ENCODE assay signal across 8 cellular contexts in genomic region chr16:84186685-84187437, GRCh38. TPM values are rescaled to one million over a fixed set of nuclear protein-coding genes. Genes with fewer than 3 reads are reported as not detected.
A peak's percentile ranks its signal among the peaks of the same experiment; 100 is the strongest.
DNase-seq lines count a peak whose midpoint lies in the region; TF ChIP-seq lines count a peak whose summit lies in the region.

Gene TAF1C (minus strand): TSS chr16:84187057. CDS start chr16:84184988, 2,069 bp downstream.

- POLR2A ChIA-PET in SK-N-SH (lab: Yijun Ruan, JAX) = interaction anchor here (0.5 to 1.4 kb wide), 5 partner anchors 8 to 1439 kb away, joined by 3 to 7 read pairs (median 3); partner anchors contain the start of gene MBTPS1

- peak within 1 kb of the TSS; percentile 92 for H3K4me2 ChIP-seq in SK-N-SH

- H3K36me3 ChIP-seq in GM06990 (ENCODE audit: control insufficient read depth, insufficient read depth, low read length) = peaks cover 9% of the 10 kb centered on the region
- H3K36me3 ChIP-seq in SK-N-SH (replicated peaks in 1 of 2; ENCODE audit: control insufficient read depth in 1 of 2, insufficient read depth in 2 of 2, low read length in 1 of 2) = peaks cover 0 to 32% of the 10 kb centered on the region in 2 experiments

- TF ChIP-seq RAD21 in SK-N-SH (IDR thresholded peaks at IDR 0.05; ENCODE audit: low read length) = peak; percentile 67

- TF ChIP-seq EP300 in SK-N-SH (IDR thresholded peaks at IDR 0.05; ENCODE audit: borderline replicate concordance in 1 of 2, low read depth in 1 of 2, low read length in 1 of 2) = no peak; a peak in 1 of 4 replicates

- H3K27me3 ChIP-seq in GM06990 (replicated peaks; ENCODE audit: control insufficient read depth, insufficient read depth, low read length) = no peaks in the 10 kb centered on the region
- no peaks in the 10 kb centered on the region for H3K27me3 ChIP-seq in SK-N-SH (ENCODE audit: insufficient read depth)

- H3K4me3 ChIP-seq in GM06990 (replicated peaks; ENCODE audit: low read depth, low read length) = peak within 1 kb of the TSS; percentile 96
- peak within 1 kb of the TSS; percentile 99 for H3K4me3 ChIP-seq in HFF-Myc (replicated peaks; ENCODE audit: low read depth, low read length)
- H3K4me3 ChIP-seq in SK-N-SH (ENCODE audit: low read depth in 2 of 2, low read length in 1 of 2) = peak within 1 kb of the TSS; percentile 96 to 100

- 7% methylated on average over 22 of the region's 55 CpGs for WGBS in SK-N-SH (ENCODE audit: low lambda C conversion rate)

- H3K27ac ChIP-seq in SK-N-SH (ENCODE audit: low read depth in 2 of 2, low read length in 1 of 2) (peak within 1 kb of the TSS; percentile 51 to 64; a peak in 3 of 4 replicates), temporal lobe (ENCODE audit: low read depth, low read length) (peak within 1 kb of the TSS; percentile 67)

- peaks cover 33% of the 10 kb centered on the region for H3K79me2 ChIP-seq in SK-N-SH (ENCODE audit: insufficient read depth)

- TF ChIP-seq CTCF in GM06990 (IDR thresholded peaks at IDR 0.05; ENCODE audit: insufficient read depth, low read length, poor library complexity, severe bottlenecking) = peak; percentile 98
- TF ChIP-seq CTCF in HFF-Myc (IDR thresholded peaks at IDR 0.05; ENCODE audit: low read depth, low read length, missing control alignments) = peak; percentile 98
- TF ChIP-seq CTCF in SK-N-SH (IDR thresholded peaks at IDR 0.05) = peak; percentile 91

- no peaks in the 10 kb centered on the region for H3K9me2 ChIP-seq in SK-N-SH

- DNase-seq in GM06990 (ENCODE audit: extremely low read depth, insufficient read length) (peak; percentile 96), HFF-Myc (ENCODE audit: extremely low read depth, low read depth) (peak; percentile 69), NAMALWA (ENCODE audit: low spot score) (peak; percentile 95), SK-N-SH (peak; percentile 99), globus pallidus (ENCODE audit: low spot score) (peak; percentile 93), occipital lobe (lab: John Stamatoyannopoulos, UW) (peak; percentile 78)
- peak; percentile 90 for DNase-seq in activated naive CD4-positive, alpha-beta T cell treated with anti-CD3 and anti-CD28 coated beads, Interleukin-2, amount 50 U/mL, for 16 hours

- H2AFZ ChIP-seq in SK-N-SH (ENCODE audit: low read depth) = peak within 1 kb of the TSS; percentile 97

- CTCF ChIA-PET in SK-N-SH (lab: Yijun Ruan, JAX) = interaction anchor here (0.6 to 5.6 kb wide), 71 partner anchors 8 to 307 kb away, joined by 3 to 62 read pairs (median 4); partner anchors contain the start of genes DNAAF1, HSDL1, KCNG4 and MBTPS1

- H3K4me1 ChIP-seq in SK-N-SH (ENCODE audit: control insufficient read depth in 1 of 2, insufficient read depth in 2 of 2, low read depth in 1 of 2, low read length in 1 of 2) = peaks cover 0 to 11% of the 10 kb centered on the region in 2 experiments; a peak in 1 of 4 replicates

- no peaks in the 10 kb centered on the region for H4K20me1 ChIP-seq in SK-N-SH (ENCODE audit: insufficient read depth)

- H3K9ac ChIP-seq in SK-N-SH = peak within 1 kb of the TSS; percentile 88

- H3F3A ChIP-seq in SK-N-SH (replicated peaks; ENCODE audit: insufficient read depth) = no peaks in the 10 kb centered on the region

- H3K9me3 ChIP-seq in SK-N-SH = no peaks in the 10 kb centered on the region

TF ChIP-seq in SK-N-SH, 30 proteins besides CTCF, POLR2A, EP300 and RAD21:
- TF ChIP-seq ELF1 (IDR thresholded peaks at IDR 0.05) = peak; percentile 88
- TF ChIP-seq RCOR1 (IDR thresholded peaks at IDR 0.05; ENCODE audit: low read length) = peak; percentile 86
- TF ChIP-seq CHD2 (IDR thresholded peaks at IDR 0.05; ENCODE audit: low read length, partially characterized antibody) = peak; percentile 79
- TF ChIP-seq GABPA (IDR thresholded peaks at IDR 0.05; ENCODE audit: low read depth) = peak; percentile 99
- 0 out of 2 replicates have a peak, but pooled peaks have one; percentile 47 for TF ChIP-seq SIN3A (IDR thresholded peaks at IDR 0.05; ENCODE audit: borderline replicate concordance, low read depth, low read length)
- TF ChIP-seq RXRA (IDR thresholded peaks at IDR 0.05; ENCODE audit: borderline replicate concordance, low read depth) = no peak
- TF ChIP-seq POLR2AphosphoS5 (IDR thresholded peaks at IDR 0.05; ENCODE audit: low read depth, low read length) = peak; percentile 87
- peak; percentile 94 for TF ChIP-seq MAX (IDR thresholded peaks at IDR 0.05; ENCODE audit: low read depth)
- TF ChIP-seq JUND (IDR thresholded peaks at IDR 0.05) = no peak
- TF ChIP-seq EZH2phosphoT487 (IDR thresholded peaks at IDR 0.05; ENCODE audit: borderline replicate concordance, low read depth) = no peak
- peak; percentile 87 for TF ChIP-seq MXI1 (IDR thresholded peaks at IDR 0.05; ENCODE audit: low read depth, low read length)
- peak; percentile 59; the same call in 1 of the 2 replicates for TF ChIP-seq NFIC (IDR thresholded peaks at IDR 0.05; ENCODE audit: borderline replicate concordance)
- 0 out of 2 replicates have a peak, but pooled peaks have one; percentile 35 for TF ChIP-seq FOXJ3 (CRISPR knock-in tag; IDR thresholded peaks at IDR 0.05)
- TF ChIP-seq REST (IDR thresholded peaks at IDR 0.05; ENCODE audit: low read depth, low read length) = no peak
- TF ChIP-seq TAF1 (IDR thresholded peaks at IDR 0.05; ENCODE audit: borderline replicate concordance, low read depth, low read length) = peak; percentile 58; the same call in 1 of the 2 replicates
- peak; percentile 68 for TF ChIP-seq SMC3 (IDR thresholded peaks at IDR 0.05; ENCODE audit: low read depth, low read length)
- no peak for TF ChIP-seq GATA2 (CRISPR knock-in tag; IDR thresholded peaks at IDR 0.05)
TF ChIP-seq in SK-N-SH: peak in this region for 12.

RNA-seq across cellular contexts. Expression of gene TAF1C, which starts in this region (rescaled TPM):
- polyA plus RNA-seq in SK-N-SH (2012; rRNA removed) = 49.3 and 56.1 TPM in 2 replicates
- 7.4 and 12.2 TPM in 2 replicates for polyA plus RNA-seq in SK-N-SH (2012; cell fraction: cytosol; rRNA removed)
- 440 and 505 TPM in 2 replicates for polyA plus RNA-seq in SK-N-SH (2012; cell fraction: nucleus; rRNA removed)
- 14.3 TPM for total RNA-seq in occipital lobe
- 17.5 TPM for total RNA-seq in temporal lobe

Comparison
In these comparisons a context has a peak if more than half of its experiments do, and no peak if none do; other contexts are left out.
1. Peak in every context shown above with its lines: DNase-seq, H3K4me3 ChIP-seq and H3K27ac ChIP-seq.